1 cellular context compared by ENCODE assay signal in the genomic region with DNA sequence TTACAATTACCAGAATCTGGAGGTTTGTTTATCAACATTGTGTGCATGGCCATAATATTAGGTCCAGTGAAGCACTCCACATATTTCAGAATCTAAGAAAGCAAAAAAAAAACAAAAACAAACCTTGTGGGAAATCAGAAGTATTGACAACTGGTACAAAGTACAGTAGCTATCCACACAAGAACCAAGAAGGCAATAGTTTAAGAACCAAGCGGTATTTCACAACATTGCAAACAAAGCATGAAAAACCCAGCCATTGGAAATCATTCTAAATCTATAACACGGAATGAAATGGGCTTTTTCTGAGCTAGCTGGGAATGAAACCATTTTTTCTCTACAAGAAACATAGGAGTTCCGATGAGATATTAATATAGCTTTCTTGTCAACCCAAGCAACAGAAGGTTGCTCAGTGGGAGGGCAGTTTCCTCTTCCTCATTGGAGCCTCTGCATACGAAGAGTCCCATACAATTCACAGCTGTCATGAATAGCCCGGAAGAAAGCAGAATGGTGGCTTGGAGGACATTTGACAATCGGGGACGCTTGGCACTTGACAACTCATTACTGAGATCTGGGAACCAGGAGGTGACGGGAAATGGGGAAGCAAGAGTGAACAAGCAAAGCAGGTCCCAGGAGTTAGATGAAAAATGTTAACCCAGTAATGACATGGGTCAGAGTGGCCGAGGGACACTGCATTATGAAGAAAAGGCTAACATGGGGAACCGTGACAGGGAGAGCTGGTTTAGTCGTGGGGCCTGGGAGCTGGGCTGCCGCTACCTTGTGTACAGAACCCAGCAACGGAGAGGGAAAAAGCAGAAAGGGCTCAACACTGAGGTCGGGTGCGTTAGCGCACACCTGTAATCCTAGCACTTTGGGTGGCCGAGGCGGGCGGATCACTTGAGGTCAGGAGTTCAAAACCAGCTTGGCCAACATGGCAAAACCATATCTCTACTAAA.
TF ChIP-seq lines count a peak whose summit lies in the region.

No MANE protein-coding gene starts in this region.

TF ChIP-seq in HepG2, 621 proteins besides CTCF, POLR2A, EP300 and RAD21 (continues in another document):
- no peak for TF ChIP-seq SIX1 (CRISPR knock-in tag; IDR thresholded peaks at IDR 0.05; ENCODE audit: borderline replicate concordance)
- TF ChIP-seq KDM5B (CRISPR knock-in tag; IDR thresholded peaks at IDR 0.05; ENCODE audit: borderline replicate concordance): no peak
- no peak for TF ChIP-seq ZNF782 (CRISPR knock-in tag; IDR thresholded peaks at IDR 0.05; ENCODE audit: borderline replicate concordance)
- no peak for TF ChIP-seq ZFAT (CRISPR knock-in tag; conservative IDR thresholded peaks at IDR 0.05)
- TF ChIP-seq NFIC (IDR thresholded peaks at IDR 0.05; ENCODE audit: low read length): no peak
- TF ChIP-seq AKAP8 (CRISPR knock-in tag; IDR thresholded peaks at IDR 0.05): no peak
- TF ChIP-seq ZBTB3 (CRISPR knock-in tag; IDR thresholded peaks at IDR 0.05; ENCODE audit: borderline replicate concordance, low read depth): no peak
- no peak for TF ChIP-seq GTF3A (CRISPR knock-in tag; conservative IDR thresholded peaks at IDR 0.05)
- TF ChIP-seq, protein P1, sequence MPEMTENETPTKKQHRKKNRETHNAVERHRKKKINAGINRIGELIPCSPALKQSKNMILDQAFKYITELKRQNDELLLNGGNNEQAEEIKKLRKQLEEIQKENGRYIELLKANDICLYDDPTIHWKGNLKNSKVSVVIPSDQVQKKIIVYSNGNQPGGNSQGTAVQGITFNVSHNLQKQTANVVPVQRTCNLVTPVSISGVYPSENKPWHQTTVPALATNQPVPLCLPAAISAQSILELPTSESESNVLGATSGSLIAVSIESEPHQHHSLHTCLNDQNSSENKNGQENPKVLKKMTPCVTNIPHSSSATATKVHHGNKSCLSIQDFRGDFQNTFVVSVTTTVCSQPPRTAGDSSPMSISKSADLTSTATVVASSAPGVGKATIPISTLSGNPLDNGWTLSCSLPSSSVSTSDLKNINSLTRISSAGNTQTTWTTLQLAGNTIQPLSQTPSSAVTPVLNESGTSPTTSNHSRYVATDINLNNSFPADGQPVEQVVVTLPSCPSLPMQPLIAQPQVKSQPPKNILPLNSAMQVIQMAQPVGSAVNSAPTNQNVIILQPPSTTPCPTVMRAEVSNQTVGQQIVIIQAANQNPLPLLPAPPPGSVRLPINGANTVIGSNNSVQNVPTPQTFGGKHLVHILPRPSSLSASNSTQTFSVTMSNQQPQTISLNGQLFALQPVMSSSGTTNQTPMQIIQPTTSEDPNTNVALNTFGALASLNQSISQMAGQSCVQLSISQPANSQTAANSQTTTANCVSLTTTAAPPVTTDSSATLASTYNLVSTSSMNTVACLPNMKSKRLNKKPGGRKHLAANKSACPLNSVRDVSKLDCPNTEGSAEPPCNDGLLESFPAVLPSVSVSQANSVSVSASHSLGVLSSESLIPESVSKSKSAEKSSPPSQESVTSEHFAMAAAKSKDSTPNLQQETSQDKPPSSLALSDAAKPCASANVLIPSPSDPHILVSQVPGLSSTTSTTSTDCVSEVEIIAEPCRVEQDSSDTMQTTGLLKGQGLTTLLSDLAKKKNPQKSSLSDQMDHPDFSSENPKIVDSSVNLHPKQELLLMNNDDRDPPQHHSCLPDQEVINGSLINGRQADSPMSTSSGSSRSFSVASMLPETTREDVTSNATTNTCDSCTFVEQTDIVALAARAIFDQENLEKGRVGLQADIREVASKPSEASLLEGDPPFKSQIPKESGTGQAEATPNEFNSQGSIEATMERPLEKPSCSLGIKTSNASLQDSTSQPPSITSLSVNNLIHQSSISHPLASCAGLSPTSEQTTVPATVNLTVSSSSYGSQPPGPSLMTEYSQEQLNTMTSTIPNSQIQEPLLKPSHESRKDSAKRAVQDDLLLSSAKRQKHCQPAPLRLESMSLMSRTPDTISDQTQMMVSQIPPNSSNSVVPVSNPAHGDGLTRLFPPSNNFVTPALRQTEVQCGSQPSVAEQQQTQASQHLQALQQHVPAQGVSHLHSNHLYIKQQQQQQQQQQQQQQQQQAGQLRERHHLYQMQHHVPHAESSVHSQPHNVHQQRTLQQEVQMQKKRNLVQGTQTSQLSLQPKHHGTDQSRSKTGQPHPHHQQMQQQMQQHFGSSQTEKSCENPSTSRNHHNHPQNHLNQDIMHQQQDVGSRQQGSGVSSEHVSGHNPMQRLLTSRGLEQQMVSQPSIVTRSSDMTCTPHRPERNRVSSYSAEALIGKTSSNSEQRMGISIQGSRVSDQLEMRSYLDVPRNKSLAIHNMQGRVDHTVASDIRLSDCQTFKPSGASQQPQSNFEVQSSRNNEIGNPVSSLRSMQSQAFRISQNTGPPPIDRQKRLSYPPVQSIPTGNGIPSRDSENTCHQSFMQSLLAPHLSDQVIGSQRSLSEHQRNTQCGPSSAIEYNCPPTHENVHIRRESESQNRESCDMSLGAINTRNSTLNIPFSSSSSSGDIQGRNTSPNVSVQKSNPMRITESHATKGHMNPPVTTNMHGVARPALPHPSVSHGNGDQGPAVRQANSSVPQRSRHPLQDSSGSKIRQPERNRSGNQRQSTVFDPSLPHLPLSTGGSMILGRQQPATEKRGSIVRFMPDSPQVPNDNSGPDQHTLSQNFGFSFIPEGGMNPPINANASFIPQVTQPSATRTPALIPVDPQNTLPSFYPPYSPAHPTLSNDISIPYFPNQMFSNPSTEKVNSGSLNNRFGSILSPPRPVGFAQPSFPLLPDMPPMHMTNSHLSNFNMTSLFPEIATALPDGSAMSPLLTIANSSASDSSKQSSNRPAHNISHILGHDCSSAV (CRISPR knock-in tag; IDR thresholded peaks at IDR 0.05; ENCODE audit: borderline replicate concordance): no peak
- no peak for TF ChIP-seq TCF12 (IDR thresholded peaks at IDR 0.05)
- TF ChIP-seq TCF12 (CRISPR knock-in tag; IDR thresholded peaks at IDR 0.05): no peak
- TF ChIP-seq, protein P2, sequence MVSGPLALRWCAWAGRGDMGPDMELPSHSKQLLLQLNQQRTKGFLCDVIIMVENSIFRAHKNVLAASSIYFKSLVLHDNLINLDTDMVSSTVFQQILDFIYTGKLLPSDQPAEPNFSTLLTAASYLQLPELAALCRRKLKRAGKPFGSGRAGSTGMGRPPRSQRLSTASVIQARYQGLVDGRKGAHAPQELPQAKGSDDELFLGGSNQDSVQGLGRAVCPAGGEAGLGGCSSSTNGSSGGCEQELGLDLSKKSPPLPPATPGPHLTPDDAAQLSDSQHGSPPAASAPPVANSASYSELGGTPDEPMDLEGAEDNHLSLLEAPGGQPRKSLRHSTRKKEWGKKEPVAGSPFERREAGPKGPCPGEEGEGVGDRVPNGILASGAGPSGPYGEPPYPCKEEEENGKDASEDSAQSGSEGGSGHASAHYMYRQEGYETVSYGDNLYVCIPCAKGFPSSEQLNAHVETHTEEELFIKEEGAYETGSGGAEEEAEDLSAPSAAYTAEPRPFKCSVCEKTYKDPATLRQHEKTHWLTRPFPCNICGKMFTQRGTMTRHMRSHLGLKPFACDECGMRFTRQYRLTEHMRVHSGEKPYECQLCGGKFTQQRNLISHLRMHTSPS (CRISPR knock-in tag; IDR thresholded peaks at IDR 0.05; ENCODE audit: low read depth): no peak
- TF ChIP-seq, protein P3, sequence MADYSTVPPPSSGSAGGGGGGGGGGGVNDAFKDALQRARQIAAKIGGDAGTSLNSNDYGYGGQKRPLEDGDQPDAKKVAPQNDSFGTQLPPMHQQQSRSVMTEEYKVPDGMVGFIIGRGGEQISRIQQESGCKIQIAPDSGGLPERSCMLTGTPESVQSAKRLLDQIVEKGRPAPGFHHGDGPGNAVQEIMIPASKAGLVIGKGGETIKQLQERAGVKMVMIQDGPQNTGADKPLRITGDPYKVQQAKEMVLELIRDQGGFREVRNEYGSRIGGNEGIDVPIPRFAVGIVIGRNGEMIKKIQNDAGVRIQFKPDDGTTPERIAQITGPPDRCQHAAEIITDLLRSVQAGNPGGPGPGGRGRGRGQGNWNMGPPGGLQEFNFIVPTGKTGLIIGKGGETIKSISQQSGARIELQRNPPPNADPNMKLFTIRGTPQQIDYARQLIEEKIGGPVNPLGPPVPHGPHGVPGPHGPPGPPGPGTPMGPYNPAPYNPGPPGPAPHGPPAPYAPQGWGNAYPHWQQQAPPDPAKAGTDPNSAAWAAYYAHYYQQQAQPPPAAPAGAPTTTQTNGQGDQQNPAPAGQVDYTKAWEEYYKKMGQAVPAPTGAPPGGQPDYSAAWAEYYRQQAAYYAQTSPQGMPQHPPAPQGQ (CRISPR knock-in tag; IDR thresholded peaks at IDR 0.05; ENCODE audit: borderline replicate concordance): no peak
- no peak for TF ChIP-seq MLLT10 (CRISPR knock-in tag; IDR thresholded peaks at IDR 0.05)
- TF ChIP-seq ZFP41 (CRISPR knock-in tag; IDR thresholded peaks at IDR 0.05; ENCODE audit: borderline replicate concordance): no peak
- no peak for TF ChIP-seq SRF (IDR thresholded peaks at IDR 0.05; ENCODE audit: low read depth, low read length)
- no peak for TF ChIP-seq NFKB2 (CRISPR knock-in tag; IDR thresholded peaks at IDR 0.05; ENCODE audit: borderline replicate concordance)
- TF ChIP-seq, protein P4, sequence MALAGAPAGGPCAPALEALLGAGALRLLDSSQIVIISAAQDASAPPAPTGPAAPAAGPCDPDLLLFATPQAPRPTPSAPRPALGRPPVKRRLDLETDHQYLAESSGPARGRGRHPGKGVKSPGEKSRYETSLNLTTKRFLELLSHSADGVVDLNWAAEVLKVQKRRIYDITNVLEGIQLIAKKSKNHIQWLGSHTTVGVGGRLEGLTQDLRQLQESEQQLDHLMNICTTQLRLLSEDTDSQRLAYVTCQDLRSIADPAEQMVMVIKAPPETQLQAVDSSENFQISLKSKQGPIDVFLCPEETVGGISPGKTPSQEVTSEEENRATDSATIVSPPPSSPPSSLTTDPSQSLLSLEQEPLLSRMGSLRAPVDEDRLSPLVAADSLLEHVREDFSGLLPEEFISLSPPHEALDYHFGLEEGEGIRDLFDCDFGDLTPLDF (CRISPR knock-in tag; IDR thresholded peaks at IDR 0.05): no peak
- no peak for TF ChIP-seq SMYD3 (CRISPR knock-in tag; IDR thresholded peaks at IDR 0.05)
- TF ChIP-seq, protein P5, sequence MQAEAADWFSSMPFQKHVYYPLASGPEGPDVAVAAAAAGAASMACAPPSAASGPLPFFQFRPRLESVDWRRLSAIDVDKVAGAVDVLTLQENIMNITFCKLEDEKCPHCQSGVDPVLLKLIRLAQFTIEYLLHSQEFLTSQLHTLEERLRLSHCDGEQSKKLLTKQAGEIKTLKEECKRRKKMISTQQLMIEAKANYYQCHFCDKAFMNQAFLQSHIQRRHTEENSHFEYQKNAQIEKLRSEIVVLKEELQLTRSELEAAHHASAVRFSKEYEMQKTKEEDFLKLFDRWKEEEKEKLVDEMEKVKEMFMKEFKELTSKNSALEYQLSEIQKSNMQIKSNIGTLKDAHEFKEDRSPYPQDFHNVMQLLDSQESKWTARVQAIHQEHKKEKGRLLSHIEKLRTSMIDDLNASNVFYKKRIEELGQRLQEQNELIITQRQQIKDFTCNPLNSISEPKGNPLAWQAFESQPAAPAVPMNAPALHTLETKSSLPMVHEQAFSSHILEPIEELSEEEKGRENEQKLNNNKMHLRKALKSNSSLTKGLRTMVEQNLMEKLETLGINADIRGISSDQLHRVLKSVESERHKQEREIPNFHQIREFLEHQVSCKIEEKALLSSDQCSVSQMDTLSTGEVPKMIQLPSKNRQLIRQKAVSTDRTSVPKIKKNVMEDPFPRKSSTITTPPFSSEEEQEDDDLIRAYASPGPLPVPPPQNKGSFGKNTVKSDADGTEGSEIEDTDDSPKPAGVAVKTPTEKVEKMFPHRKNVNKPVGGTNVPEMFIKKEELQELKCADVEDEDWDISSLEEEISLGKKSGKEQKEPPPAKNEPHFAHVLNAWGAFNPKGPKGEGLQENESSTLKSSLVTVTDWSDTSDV (CRISPR knock-in tag; IDR thresholded peaks at IDR 0.05): no peak
- no peak for TF ChIP-seq ZNF773 (CRISPR knock-in tag; IDR thresholded peaks at IDR 0.05; ENCODE audit: borderline replicate concordance)
- 0 out of 2 replicates have a peak, but pooled peaks have one; percentile 36 for TF ChIP-seq MIXL1 (CRISPR knock-in tag; IDR thresholded peaks at IDR 0.05)
- TF ChIP-seq ZNF558 (CRISPR knock-in tag; IDR thresholded peaks at IDR 0.05; ENCODE audit: borderline replicate concordance): no peak
- no peak for TF ChIP-seq ZNF703 (CRISPR knock-in tag; IDR thresholded peaks at IDR 0.05; ENCODE audit: borderline replicate concordance)
- no peak; the same call in 1 of the 2 replicates for TF ChIP-seq YEATS2 (CRISPR knock-in tag; IDR thresholded peaks at IDR 0.05; ENCODE audit: borderline replicate concordance)
- TF ChIP-seq ZNF792 (CRISPR knock-in tag; IDR thresholded peaks at IDR 0.05): no peak; the same call in 1 of the 2 replicates
- TF ChIP-seq, protein P6, sequence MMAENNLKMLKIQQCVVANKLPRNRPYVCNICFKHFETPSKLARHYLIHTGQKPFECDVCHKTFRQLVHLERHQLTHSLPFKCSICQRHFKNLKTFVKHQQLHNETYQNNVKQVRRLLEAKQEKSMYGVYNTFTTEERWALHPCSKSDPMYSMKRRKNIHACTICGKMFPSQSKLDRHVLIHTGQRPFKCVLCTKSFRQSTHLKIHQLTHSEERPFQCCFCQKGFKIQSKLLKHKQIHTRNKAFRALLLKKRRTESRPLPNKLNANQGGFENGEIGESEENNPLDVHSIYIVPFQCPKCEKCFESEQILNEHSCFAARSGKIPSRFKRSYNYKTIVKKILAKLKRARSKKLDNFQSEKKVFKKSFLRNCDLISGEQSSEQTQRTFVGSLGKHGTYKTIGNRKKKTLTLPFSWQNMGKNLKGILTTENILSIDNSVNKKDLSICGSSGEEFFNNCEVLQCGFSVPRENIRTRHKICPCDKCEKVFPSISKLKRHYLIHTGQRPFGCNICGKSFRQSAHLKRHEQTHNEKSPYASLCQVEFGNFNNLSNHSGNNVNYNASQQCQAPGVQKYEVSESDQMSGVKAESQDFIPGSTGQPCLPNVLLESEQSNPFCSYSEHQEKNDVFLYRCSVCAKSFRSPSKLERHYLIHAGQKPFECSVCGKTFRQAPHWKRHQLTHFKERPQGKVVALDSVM (CRISPR knock-in tag; IDR thresholded peaks at IDR 0.05): no peak
- TF ChIP-seq FOSL1 (CRISPR knock-in tag; IDR thresholded peaks at IDR 0.05; ENCODE audit: borderline replicate concordance): no peak
- peak; percentile 64 for TF ChIP-seq HNF4G (IDR thresholded peaks at IDR 0.05; ENCODE audit: borderline replicate concordance, low read depth, low read length)
- TF ChIP-seq HNF4G (CRISPR knock-in tag; IDR thresholded peaks at IDR 0.05; ENCODE audit: borderline replicate concordance, low read depth): no peak
- TF ChIP-seq, protein P7, sequence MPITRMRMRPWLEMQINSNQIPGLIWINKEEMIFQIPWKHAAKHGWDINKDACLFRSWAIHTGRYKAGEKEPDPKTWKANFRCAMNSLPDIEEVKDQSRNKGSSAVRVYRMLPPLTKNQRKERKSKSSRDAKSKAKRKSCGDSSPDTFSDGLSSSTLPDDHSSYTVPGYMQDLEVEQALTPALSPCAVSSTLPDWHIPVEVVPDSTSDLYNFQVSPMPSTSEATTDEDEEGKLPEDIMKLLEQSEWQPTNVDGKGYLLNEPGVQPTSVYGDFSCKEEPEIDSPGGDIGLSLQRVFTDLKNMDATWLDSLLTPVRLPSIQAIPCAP (CRISPR knock-in tag; IDR thresholded peaks at IDR 0.05; ENCODE audit: low read depth): no peak
- TF ChIP-seq, protein P8, sequence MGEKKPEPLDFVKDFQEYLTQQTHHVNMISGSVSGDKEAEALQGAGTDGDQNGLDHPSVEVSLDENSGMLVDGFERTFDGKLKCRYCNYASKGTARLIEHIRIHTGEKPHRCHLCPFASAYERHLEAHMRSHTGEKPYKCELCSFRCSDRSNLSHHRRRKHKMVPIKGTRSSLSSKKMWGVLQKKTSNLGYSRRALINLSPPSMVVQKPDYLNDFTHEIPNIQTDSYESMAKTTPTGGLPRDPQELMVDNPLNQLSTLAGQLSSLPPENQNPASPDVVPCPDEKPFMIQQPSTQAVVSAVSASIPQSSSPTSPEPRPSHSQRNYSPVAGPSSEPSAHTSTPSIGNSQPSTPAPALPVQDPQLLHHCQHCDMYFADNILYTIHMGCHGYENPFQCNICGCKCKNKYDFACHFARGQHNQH (CRISPR knock-in tag; IDR thresholded peaks at IDR 0.05): no peak
- TF ChIP-seq ZSCAN30 (CRISPR knock-in tag; IDR thresholded peaks at IDR 0.05): no peak
- TF ChIP-seq ZNF260 (CRISPR knock-in tag; IDR thresholded peaks at IDR 0.05; ENCODE audit: borderline replicate concordance, low read depth): no peak
